Comparison of ENCODE assay signal across 17 cellular contexts in the genomic region with DNA sequence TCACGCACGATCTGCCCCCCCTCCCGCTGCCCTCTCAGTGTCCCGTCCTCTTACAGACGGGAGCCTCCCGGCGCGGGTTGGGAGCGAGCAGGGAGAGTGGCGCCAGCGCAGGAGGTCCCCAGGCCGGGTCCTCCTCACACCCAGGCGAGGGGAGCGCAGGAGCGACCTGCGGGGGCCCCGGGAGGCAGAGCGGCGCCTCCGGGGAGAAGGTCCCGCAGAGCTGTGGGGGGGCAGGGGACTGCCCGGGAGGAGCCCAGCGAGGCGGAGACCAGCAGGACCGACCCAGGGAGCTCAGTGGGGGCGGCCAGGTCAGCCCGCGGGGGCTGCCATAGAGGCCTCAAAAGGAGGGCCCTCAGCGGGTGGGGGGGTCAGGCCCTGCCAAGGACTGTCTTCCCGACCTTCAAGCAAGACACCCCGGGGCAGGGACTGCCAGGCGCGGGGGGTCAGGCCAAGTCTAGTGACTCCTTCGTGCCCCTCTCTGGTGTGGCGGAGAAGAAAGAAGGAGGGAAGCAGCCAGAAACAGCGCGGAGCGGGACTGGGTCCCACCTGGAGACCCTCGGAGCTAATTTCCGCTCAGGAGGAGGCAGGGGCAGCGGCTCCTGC.
DNase-seq lines count a peak whose midpoint lies in the region; TF ChIP-seq lines count a peak whose summit lies in the region.
"Had no signal": no experiment of that assay in that cellular context is flagged by ENCODE, and none has a peak within 500 bp of the region (broad histone marks: within the 10 kb centered on the region; RNA-seq: fewer than 3 reads in every experiment).

No MANE protein-coding gene starts in this region.

- H2AK5ac ChIP-seq in mesendoderm (ENCODE audit: low read length) = no peak overlapping the region

- TF ChIP-seq POLR2A in testis (IDR thresholded peaks at IDR 0.05) = no peak

- H3K9me3 ChIP-seq in testis = no peaks in the 10 kb centered on the region
- H3K9me3 ChIP-seq: thyroid gland had no signal

- H3K36me3 ChIP-seq in mesendoderm (ENCODE audit: control insufficient read depth, insufficient read depth, low read length) = no peaks in the 10 kb centered on the region
- H3K36me3 ChIP-seq in testis (ENCODE audit: low read depth, missing control alignments) = no peaks in the 10 kb centered on the region
- H3K36me3 ChIP-seq: brain microvascular endothelial cell, thyroid gland had no signal

- DNase-seq in NCI-H69 (lab: John Stamatoyannopoulos, UW) = peak; percentile 79
- DNase-seq in epithelial cell of proximal tubule (ENCODE audit: low read depth) = no peak
- DNase-seq in mesendoderm = peak; percentile 44
- no peak for DNase-seq in testis
- no peak for DNase-seq in activated CD8-positive, alpha-beta memory T cell treated with anti-CD3 and anti-CD28 coated beads for 24 hours
- DNase-seq in HPDE6-E6E7 (ENCODE audit: extremely low spot score) = no peak
- DNase-seq in inferior parietal cortex (ENCODE audit: extremely low spot score) = no peak
- DNase-seq: activated CD4-positive, alpha-beta T cell treated with anti-CD3 and anti-CD28 coated beads for 1 hour; AML-193; brain microvascular endothelial cell; DND-41; naive thymus-derived CD8-positive, alpha-beta T cell; NCI-H2029; stimulated activated CD8-positive, alpha-beta memory T cell treated with anti-CD3 and anti-CD28 coated beads, Interleukin-4, amount 100 ng/mL, for 48 hours; SW 1271; thyroid gland had no signal

- peak overlapping the region; percentile 58 for H3K9ac ChIP-seq in mesendoderm (ENCODE audit: low read length)
- H3K9ac ChIP-seq: KMS-11 had no signal

- H3K27me3 ChIP-seq in mesendoderm (ENCODE audit: insufficient read depth, low read length, poor library complexity) (no peaks in the 10 kb centered on the region), testis (no peaks in the 10 kb centered on the region)
- H3K27me3 ChIP-seq: thyroid gland had no signal

- H3K23ac ChIP-seq in mesendoderm (ENCODE audit: low read length) = peak overlapping the region; percentile 37

- H2BK15ac ChIP-seq in mesendoderm (replicated peaks; ENCODE audit: low read depth) = no peak overlapping the region

- peak overlapping the region; percentile 4 for H2BK120ac ChIP-seq in mesendoderm (ENCODE audit: low read depth, low read length)

- H4K8ac ChIP-seq in mesendoderm (ENCODE audit: low read depth, low read length) = no peak overlapping the region

- H3K56ac ChIP-seq in mesendoderm (ENCODE audit: low read length) = peak overlapping the region; percentile 81

- H3K4me3 ChIP-seq in epithelial cell of proximal tubule (ENCODE audit: low read depth, low read length) (peak overlapping the region; percentile 24), mesendoderm (ENCODE audit: low read length) (peak overlapping the region; percentile 54), testis (peak overlapping the region; percentile 31 to 34)
- H3K4me3 ChIP-seq: thyroid gland had no signal

- H3K79me1 ChIP-seq in mesendoderm (ENCODE audit: low read length) = no peaks in the 10 kb centered on the region

- H2BK5ac ChIP-seq in mesendoderm (ENCODE audit: low read length) = no peak overlapping the region

- no CpG with 5 or more reads among the region's 41 CpGs for WGBS in mesendoderm (ENCODE audit: extremely low coverage, insufficient coverage, low lambda C conversion rate)
- WGBS in testis, 2 donors = 49 to 58% methylated on average over 8 to 40 of the region's 41 CpGs

- no peaks in the 10 kb centered on the region for H3K79me2 ChIP-seq in mesendoderm (ENCODE audit: control insufficient read depth, insufficient read depth, low read length)

- TF ChIP-seq CTCF in epithelial cell of proximal tubule (conservative IDR thresholded peaks at IDR 0.05; ENCODE audit: low read depth, low read length) (no peak), testis (IDR thresholded peaks at IDR 0.05) (no peak)

- intact Hi-C loops in testis (cut with DNase I; ENCODE audit: low total_unique reads) = no loop called here

- H3K4me1 ChIP-seq in mesendoderm (ENCODE audit: control insufficient read depth, low read depth, low read length) (peaks cover 15% of the 10 kb centered on the region), testis (peaks cover 40% of the 10 kb centered on the region)

- peak overlapping the region; percentile 7 for H3K18ac ChIP-seq in mesendoderm (ENCODE audit: low read length)

- no peak overlapping the region for H4K5ac ChIP-seq in mesendoderm (ENCODE audit: low read length)

- H3K4ac ChIP-seq in mesendoderm (ENCODE audit: low read depth, low read length) = peak overlapping the region; percentile 41

- H3K27ac ChIP-seq in mesendoderm (ENCODE audit: low read depth, low read length) (no peak overlapping the region), testis (peak overlapping the region; percentile 14 to 50)
- H3K27ac ChIP-seq: brain microvascular endothelial cell, KMS-11, thyroid gland had no signal

- peak overlapping the region; percentile 83 for H3K4me2 ChIP-seq in mesendoderm (ENCODE audit: low read length)
- H3K4me2 ChIP-seq: KMS-11 had no signal

Comparison
In these comparisons a context has a peak if more than half of its experiments do, and no peak if none do; other contexts are left out.
1. DNase-seq: peak in NCI-H69 (single experiment) and mesendoderm (single experiment); none in epithelial cell of proximal tubule (single experiment), testis (single experiment), activated CD8-positive, alpha-beta memory T cell treated with anti-CD3 and anti-CD28 coated beads for 24 hours (single experiment), HPDE6-E6E7 (single experiment) and inferior parietal cortex (single experiment).
2. Peak in every context shown above with its lines, with median percentiles within 50 percentile points of each other: H3K4me3 ChIP-seq.